In genomic region chr3:10350324-10350985, GRCh38 we compare ENCODE assay signal across 2 cellular contexts.
TF ChIP-seq lines count a peak whose summit lies in the region.

No MANE protein-coding gene starts in this region.

TF ChIP-seq in HEK293, 187 proteins besides CTCF, POLR2A, EP300 and RAD21:
- TF ChIP-seq ZNF324 (tag by site-specific recombination; IDR thresholded peaks at IDR 0.05) (no peak), ZNF654 (tag by site-specific recombination; IDR thresholded peaks at IDR 0.05; ENCODE audit: low read depth) (no peak), ZNF221 (tag by site-specific recombination; IDR thresholded peaks at IDR 0.05; ENCODE audit: borderline replicate concordance) (no peak), ZBTB17 (tag by site-specific recombination; IDR thresholded peaks at IDR 0.05) (peak; percentile 77)

TF ChIP-seq in H1, 55 proteins besides CTCF, POLR2A, EP300 and RAD21:
- TF ChIP-seq GTF2F1 (IDR thresholded peaks at IDR 0.05; ENCODE audit: borderline replicate concordance, low read depth, low read length) (no peak), SIN3A (conservative IDR thresholded peaks at IDR 0.05 in 1 of 2, IDR thresholded peaks at IDR 0.05 in 1 of 2; ENCODE audit: low read depth in 1 of 2, low read length in 2 of 2) (no peak), POLR2AphosphoS5 (IDR thresholded peaks at IDR 0.05; ENCODE audit: low read depth, low read length) (no peak), HDAC6 (IDR thresholded peaks at IDR 0.05; ENCODE audit: low read depth, low read length) (no peak), POU5F1 (IDR thresholded peaks at IDR 0.05; ENCODE audit: low read depth, low read length) (no peak)
